ENCODE assay signal across 8 cellular contexts in genomic region chr6:19812512-19813119, GRCh38. TPM values are rescaled to one million over a fixed set of nuclear protein-coding genes. Genes with fewer than 3 reads are reported as not detected.
DNase-seq lines count a peak whose midpoint lies in the region; ATAC-seq and TF ChIP-seq lines count a peak whose summit lies in the region.

No MANE protein-coding gene starts in this region.

- no peaks in the 10 kb centered on the region for H3K9me2 ChIP-seq in PC-3 (replicated peaks; ENCODE audit: low read length)

- no peak overlapping the region for H3K27ac ChIP-seq in PC-3 (ENCODE audit: low read length)
- no peak overlapping the region for H3K27ac ChIP-seq in sigmoid colon

- H3K4me1 ChIP-seq in PC-3 (ENCODE audit: insufficient read depth, low read length) (no peaks in the 10 kb centered on the region), sigmoid colon (no peaks in the 10 kb centered on the region)

- H3K4me2 ChIP-seq in PC-3 (ENCODE audit: low read length): no peak overlapping the region

- H3K9ac ChIP-seq in PC-3 (ENCODE audit: low read length): no peak overlapping the region

- intact Hi-C loops in PC-3 (cut with micrococcal nuclease) (loop anchor here (1.0 kb wide), 2 partner anchors 39 to 244 kb away; no protein-coding TSS in a partner anchor), sigmoid colon (cut with DNase I) (loop anchor here (5.0 kb wide), 1 partner anchor 40 kb away; no protein-coding TSS in a partner anchor)

- no peaks in the 10 kb centered on the region for H3K36me3 ChIP-seq in PC-3 (ENCODE audit: low read depth, low read length)
- no peaks in the 10 kb centered on the region for H3K36me3 ChIP-seq in sigmoid colon

- H3K79me2 ChIP-seq in PC-3 (ENCODE audit: low read length): no peaks in the 10 kb centered on the region

- TF ChIP-seq CTCF in PC-3 (conservative IDR thresholded peaks at IDR 0.05; ENCODE audit: low read depth, low read length): peak; percentile 81
- peak; percentile 86 for TF ChIP-seq CTCF in fibroblast of pulmonary artery (IDR thresholded peaks at IDR 0.05; ENCODE audit: low read length, missing control alignments)
- TF ChIP-seq CTCF in sigmoid colon (IDR thresholded peaks at IDR 0.05): peak; percentile 13 to 64 (median 40)

- no peak for TF ChIP-seq POLR2A in sigmoid colon (IDR thresholded peaks at IDR 0.05)

- WGBS in sigmoid colon, 2 donors: 48 to 59% methylated on average over 6 of the region's 6 CpGs

- no peaks in the 10 kb centered on the region for H3F3A ChIP-seq in PC-3 (ENCODE audit: low read length, unreplicated experiment)

- peak; percentile 70 for ATAC-seq in PC-3
- ATAC-seq in GM18517 (IDR thresholded peaks at IDR 0.05; ENCODE audit: unreplicated experiment): no peak

- POLR2A ChIA-PET in PC-3 (lab: Charles Lee; ENCODE audit: unreplicated experiment): no interaction called here

- H4K20me1 ChIP-seq in PC-3 (ENCODE audit: low read length): no peaks in the 10 kb centered on the region

- in situ Hi-C loops in KBM-7 (cut with MboI; ENCODE audit: low pct_unique_long_range_greater_than_20kb, low sequenced_read_pairs): no loop called here

- H3K27me3 ChIP-seq in PC-3 (ENCODE audit: low read length) (no peaks in the 10 kb centered on the region), sigmoid colon (no peaks in the 10 kb centered on the region)

- H3K9me3 ChIP-seq in PC-3 (ENCODE audit: low read length): no peaks in the 10 kb centered on the region
- H3K9me3 ChIP-seq in sigmoid colon: no peaks in the 10 kb centered on the region

- no peak for TF ChIP-seq EP300 in sigmoid colon (IDR thresholded peaks at IDR 0.05)

- DNase-seq in SKM-1 treated with dmso at 0.1 percent for 144 hours (lab: John Stamatoyannopoulos, UW; ENCODE audit: unreplicated experiment) (peak; percentile 13), SKM-1 (lab: John Stamatoyannopoulos, UW; ENCODE audit: unreplicated experiment) (no peak), PC-3 (peak; percentile 60), fibroblast of pulmonary artery (ENCODE audit: low read depth) (peak; percentile 81), sigmoid colon (no peak), T-helper 1 cell (no peak), KBM-7 (no peak)

- no peak overlapping the region for H2AFZ ChIP-seq in PC-3 (ENCODE audit: low read length)

- BruUV-seq in PC-3 (replicated peaks; lab: Mats Ljungman, UMichigan): no TSS peak

- CTCF ChIA-PET in PC-3 (lab: Charles Lee): no interaction called here

- no peak overlapping the region for H3K4me3 ChIP-seq in PC-3 (ENCODE audit: low read length)
- no peak overlapping the region for H3K4me3 ChIP-seq in fibroblast of pulmonary artery (replicated peaks; ENCODE audit: low read depth, low read length)
- no peak overlapping the region for H3K4me3 ChIP-seq in sigmoid colon

RNA-seq across cellular contexts. Expression of gene ID4, which starts 24.6 kb away (rescaled TPM):
- total RNA-seq in PC-3 (2014; rRNA removed): 1.2 and 1.4 TPM in 2 replicates
- total RNA-seq in sigmoid colon: 1 to 10 TPM; 5.3 to 9.1 (median 7.1) TPM
- 1 to 10 TPM; 4.2 to 4.4 (median 4.2) TPM for polyA plus RNA-seq in sigmoid colon

Comparison
In these comparisons a context has a peak if more than half of its experiments do, and no peak if none do; other contexts are left out.
1. DNase-seq: peak in SKM-1 treated with dmso at 0.1 percent for 144 hours (single experiment), PC-3 (single experiment) and fibroblast of pulmonary artery (single experiment); none in SKM-1 (single experiment), sigmoid colon (single experiment), T-helper 1 cell (0 of 5) and KBM-7 (single experiment).
2. Peak in every context shown above with its lines, with median percentiles within 50 percentile points of each other: CTCF ChIP-seq.